ENCODE assay signal across 8 cellular contexts in genomic region chr2:149587950-149588487, GRCh38. TPM values are rescaled to one million over a fixed set of nuclear protein-coding genes. Genes with fewer than 3 reads are reported as not detected.
DNase-seq lines count a peak whose midpoint lies in the region; ATAC-seq and TF ChIP-seq lines count a peak whose summit lies in the region.

No MANE protein-coding gene starts in this region.

- H3K4ac ChIP-seq in mesendoderm (ENCODE audit: low read depth, low read length): no peak overlapping the region

- ATAC-seq in GM19043 (IDR thresholded peaks at IDR 0.05; ENCODE audit: low read depth, unreplicated experiment): peak; percentile 22
- ATAC-seq in HG03378 (IDR thresholded peaks at IDR 0.05; ENCODE audit: unreplicated experiment): peak; percentile 27

- intact Hi-C loops in ascending aorta (cut with DNase I): loop anchor here (1.0 to 10.0 kb wide), 10 partner anchors 253 to 1827 kb away; partner anchors contain the start of genes ACVR2A, EPC2, LYPD6 and MBD5

- no peak overlapping the region for H3K23ac ChIP-seq in mesendoderm (ENCODE audit: low read length)

- POLR2A ChIA-PET in AG04449 (lab: Yijun Ruan, JAX): interaction anchor here (0.6 kb wide), 1 partner anchor 897 kb away, joined by 3 read pairs; no protein-coding TSS in a partner anchor

- TF ChIP-seq CTCF in AG04449 (IDR thresholded peaks at IDR 0.05; ENCODE audit: insufficient read depth, low read length, missing control alignments) (no peak), ascending aorta (IDR thresholded peaks at IDR 0.05) (no peak)

- no peak overlapping the region for H2AK5ac ChIP-seq in mesendoderm (ENCODE audit: low read length)

- no peak overlapping the region for H2BK5ac ChIP-seq in mesendoderm (ENCODE audit: low read length)

- H3K9ac ChIP-seq in mesendoderm (ENCODE audit: low read length): peak overlapping the region; percentile 58

- H3K4me1 ChIP-seq in ascending aorta: peaks cover 0 to 16% of the 10 kb centered on the region in 2 donors
- H3K4me1 ChIP-seq in mesendoderm (ENCODE audit: control insufficient read depth, low read depth, low read length): no peaks in the 10 kb centered on the region

- WGBS in mesendoderm (ENCODE audit: extremely low coverage, insufficient coverage, low lambda C conversion rate): no CpG with 5 or more reads among the region's 10 CpGs

- H3K27me3 ChIP-seq in ascending aorta (no peaks in the 10 kb centered on the region), mesendoderm (ENCODE audit: insufficient read depth, low read length, poor library complexity) (no peaks in the 10 kb centered on the region)

- H3K79me1 ChIP-seq in mesendoderm (ENCODE audit: low read length): no peaks in the 10 kb centered on the region

- H3K27ac ChIP-seq in ascending aorta: peak overlapping the region; percentile 89 to 99
- H3K27ac ChIP-seq in mesendoderm (ENCODE audit: low read depth, low read length): no peak overlapping the region

- H3K4me3 ChIP-seq in AG04449 (ENCODE audit: low read depth, low read length): peak overlapping the region; percentile 75
- H3K4me3 ChIP-seq in ascending aorta: peak overlapping the region; percentile 72 to 84
- peak overlapping the region; percentile 1 for H3K4me3 ChIP-seq in mesendoderm (ENCODE audit: low read length)

- peaks cover 17% of the 10 kb centered on the region for H3K79me2 ChIP-seq in mesendoderm (ENCODE audit: control insufficient read depth, insufficient read depth, low read length)

- no peak overlapping the region for H2BK15ac ChIP-seq in mesendoderm (replicated peaks; ENCODE audit: low read depth)

- H4K8ac ChIP-seq in mesendoderm (ENCODE audit: low read depth, low read length): no peak overlapping the region

- no peak for DNase-seq in AG04449 (ENCODE audit: low read depth, low spot score)
- no peak for DNase-seq in ascending aorta (ENCODE audit: low spot score in 2 of 2)
- DNase-seq in mesendoderm: no peak
- DNase-seq in NCI-H2029 treated with DMSO at 0.1 percent for 48 hours (lab: John Stamatoyannopoulos, UW): no peak
- no peak for DNase-seq in NCI-H2107 treated with DMSO at 0.1 percent for 48 hours (lab: John Stamatoyannopoulos, UW; ENCODE audit: unreplicated experiment)
- no peak for DNase-seq in activated CD8-positive, alpha-beta memory T cell treated with anti-CD3 and anti-CD28 coated beads for 24 hours

- H3K36me3 ChIP-seq in ascending aorta (no peaks in the 10 kb centered on the region), mesendoderm (ENCODE audit: control insufficient read depth, insufficient read depth, low read length) (no peaks in the 10 kb centered on the region)

- H2BK120ac ChIP-seq in mesendoderm (ENCODE audit: low read depth, low read length): no peak overlapping the region

- no peak overlapping the region for H3K18ac ChIP-seq in mesendoderm (ENCODE audit: low read length)

- peak overlapping the region; percentile 38 for H3K56ac ChIP-seq in mesendoderm (ENCODE audit: low read length)

- H3K9me3 ChIP-seq in ascending aorta: no peaks in the 10 kb centered on the region

- CTCF ChIA-PET in AG04449 (lab: Yijun Ruan, JAX): interaction anchor here (1.3 to 3.1 kb wide), 4 partner anchors 8 to 1651 kb away, joined by 4 to 13 read pairs (median 7); no protein-coding TSS in a partner anchor

- H3K4me2 ChIP-seq in mesendoderm (ENCODE audit: low read length): peak overlapping the region; percentile 29

- no peak overlapping the region for H4K5ac ChIP-seq in mesendoderm (ENCODE audit: low read length)

RNA-seq across cellular contexts. Expression of gene MMADHC, which starts 0.4 kb away (rescaled TPM):
- 35.8 TPM for total RNA-seq in ascending aorta
- 109 TPM for polyA plus RNA-seq in mesendoderm (2013, experiment 1 of 2)
- polyA plus RNA-seq in mesendoderm (2013, experiment 2 of 2): 108 TPM

Comparison
In these comparisons a context has a peak if more than half of its experiments do, and no peak if none do; other contexts are left out.
1. H3K4me3 ChIP-seq: peak in every context shown above with its lines; median percentile 78 in ascending aorta; 75 in AG04449; 1 in mesendoderm.